8 cellular contexts compared by ENCODE assay signal in the genomic region with DNA sequence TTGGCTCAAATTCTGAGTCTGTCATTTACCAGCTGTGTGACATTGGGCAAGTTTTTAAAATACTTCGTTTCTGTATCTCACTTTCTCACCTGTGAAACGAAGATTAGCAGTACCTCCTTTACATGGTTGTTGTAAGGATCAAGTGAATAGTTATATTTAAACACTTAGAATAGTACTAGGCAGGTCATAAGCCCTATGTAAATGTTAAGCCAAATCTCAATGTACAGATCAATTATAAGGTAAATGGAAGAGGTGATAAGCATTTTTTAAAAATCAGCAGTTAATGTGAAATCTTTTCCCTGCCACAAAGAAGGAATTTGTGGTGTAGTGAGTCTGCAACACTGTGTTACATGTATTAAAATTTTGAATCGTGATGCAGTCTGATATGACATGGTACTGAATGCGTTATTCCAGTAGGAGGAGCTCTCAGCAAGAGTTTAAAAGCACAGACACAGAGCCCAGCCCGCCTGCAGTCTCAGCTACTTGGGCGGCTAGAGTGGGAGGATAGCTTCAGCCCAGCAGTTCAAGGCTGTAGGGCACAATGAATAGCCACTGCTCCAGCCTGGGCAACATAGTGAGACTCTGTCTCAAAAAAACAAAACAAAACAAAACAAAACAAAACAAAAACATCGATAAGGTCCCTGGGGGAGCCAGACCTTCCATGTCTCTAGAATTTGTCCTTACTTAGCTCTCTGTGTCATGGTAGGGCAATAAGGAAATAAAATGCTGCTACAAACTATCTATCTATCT. TPM values are rescaled to one million over a fixed set of nuclear protein-coding genes. Genes with fewer than 3 reads are reported as not detected.
A peak's percentile ranks its signal among the peaks of the same experiment; 100 is the strongest.
DNase-seq lines count a peak whose midpoint lies in the region; ATAC-seq, FAIRE-seq and TF ChIP-seq lines count a peak whose summit lies in the region.

No MANE protein-coding gene starts in this region.

- no peak for DNase-seq in GM12892 (ENCODE audit: insufficient read length)
- peak; percentile 68 to 88 (median 80) for DNase-seq in NCI-H1417 (lab: John Stamatoyannopoulos, UW)
- peak; percentile 80 for DNase-seq in astrocyte of the spinal cord (ENCODE audit: low read depth, low spot score)
- DNase-seq in immature natural killer cell = peak; percentile 30 to 54 (median 47)
- peak; percentile 26 to 36 for DNase-seq in stimulated activated CD4-positive, alpha-beta T cell treated with anti-CD3 and anti-CD28 coated beads, Interleukin-1b, Interleukin-23, amount 100 ng/mL, for 4 hours (ENCODE audit: low read depth in 2 of 2)

- TF ChIP-seq POLR2A in GM12892 (IDR thresholded peaks at IDR 0.05; ENCODE audit: low read depth, low read length) = no peak

- H3F3A ChIP-seq in SU-DHL-6 (ENCODE audit: insufficient read depth) = no peaks in the 10 kb centered on the region

- no peaks in the 10 kb centered on the region for H3K9me2 ChIP-seq in SU-DHL-6 (replicated peaks; ENCODE audit: insufficient read depth, low read length)

- no peaks in the 10 kb centered on the region for H3K9me3 ChIP-seq in SU-DHL-6 (ENCODE audit: insufficient read depth, low read length)

- H3K36me3 Mint-ChIP-seq in immature natural killer cell = no peaks in the 10 kb centered on the region

- H3K27ac ChIP-seq in SU-DHL-6 (ENCODE audit: low read depth, low read length) = no peak overlapping the region

- TF ChIP-seq CTCF in SU-DHL-6 (IDR thresholded peaks at IDR 0.05; ENCODE audit: insufficient read depth, low read length, poor library complexity, severe bottlenecking) (peak; percentile 67), astrocyte of the spinal cord (IDR thresholded peaks at IDR 0.05; ENCODE audit: low read depth, low read length) (peak; percentile 73)

- H3K27ac Mint-ChIP-seq in immature natural killer cell = no peak overlapping the region

- H3K4me3 Mint-ChIP-seq in immature natural killer cell = no peak overlapping the region

- peaks cover under 1 to 9% of the 10 kb centered on the region in 2 donors for H3K4me1 Mint-ChIP-seq in immature natural killer cell

- in situ Hi-C loops in astrocyte of the spinal cord (cut with HindIII; ENCODE audit: low sequenced_read_pairs) = no loop called here

- H3K4me2 ChIP-seq in SU-DHL-6 (ENCODE audit: low read depth, low read length, poor library complexity, severe bottlenecking) = no peak overlapping the region

- H3K27me3 ChIP-seq in SU-DHL-6 (ENCODE audit: low read length) = no peaks in the 10 kb centered on the region

- ATAC-seq in HG02798 (IDR thresholded peaks at IDR 0.05; ENCODE audit: poor library complexity, unreplicated experiment) = peak; percentile 97

- H3K4me3 ChIP-seq in SU-DHL-6 (ENCODE audit: insufficient read depth, low read length, poor library complexity, severe bottlenecking) (no peak overlapping the region), astrocyte of the spinal cord (ENCODE audit: low read depth, low read length) (no peak overlapping the region)

- H3K79me2 ChIP-seq in SU-DHL-6 (ENCODE audit: insufficient read depth, low read length) = no peaks in the 10 kb centered on the region

- FAIRE-seq in A204.1 (lab: Jason Lieb, UNC) = peak; percentile 86
- FAIRE-seq in GM12892 (lab: Jason Lieb, UNC) = peak; percentile 93

- no peak overlapping the region for H3K9ac ChIP-seq in SU-DHL-6 (ENCODE audit: low read length)

- H4K20me1 ChIP-seq in SU-DHL-6 (ENCODE audit: low read depth, low read length) = no peaks in the 10 kb centered on the region

- peaks cover 0 to 2% (median 0%) of the 10 kb centered on the region in 3 donors for H3K27me3 Mint-ChIP-seq in immature natural killer cell (ENCODE audit: low read depth in 3 of 3)

- H3K36me3 ChIP-seq in SU-DHL-6 (ENCODE audit: low read length) = no peaks in the 10 kb centered on the region

- no peaks in the 10 kb centered on the region for H3K9me3 Mint-ChIP-seq in immature natural killer cell

- no peak overlapping the region for H2AFZ ChIP-seq in SU-DHL-6 (ENCODE audit: low read depth, low read length, severe bottlenecking)

RNA-seq across cellular contexts. Expression of gene GTF2H5, which starts 46.0 kb away (rescaled TPM):
- polyA plus RNA-seq in GM12892 (2012; ENCODE audit: missing spikeins) = 27.3 TPM
- 10 to 100 TPM; 17.7 to 22.9 (median 22.2) TPM for polyA plus RNA-seq in immature natural killer cell

RNA-seq across cellular contexts. Expression of gene SERAC1, which starts 46.0 kb away (rescaled TPM):
- polyA plus RNA-seq in GM12892 (2012; ENCODE audit: missing spikeins) = 2.1 TPM
- polyA plus RNA-seq in immature natural killer cell = 1 to 10 TPM in 1 of 3 donors, under 1 TPM in 1, not detected in 1; 0.80 to 3.9 TPM
